ENCODE assay signal across 22 cellular contexts in genomic region chr6:8881663-8882062, GRCh38.
DNase-seq lines count a peak whose midpoint lies in the region; ATAC-seq, FAIRE-seq and TF ChIP-seq lines count a peak whose summit lies in the region.
"Had no signal": no experiment of that assay in that cellular context is flagged by ENCODE, and none has a peak within 500 bp of the region (broad histone marks: within the 10 kb centered on the region; RNA-seq: fewer than 3 reads in every experiment).

No MANE protein-coding gene starts in this region.

- 0 to 1% (median 0%) methylated on average over 1 of the region's 1 CpG for whole genome bisulfite sequencing in adrenal gland, 4 donors
- WGBS in small intestine, 3 donors, result 6 to 48% (median 14%) methylated on average over 1 of the region's 1 CpG

- in situ Hi-C loops in KBM-7 (cut with MboI; ENCODE audit: low pct_unique_long_range_greater_than_20kb, low sequenced_read_pairs), result no loop called here

- peak; percentile 37 to 53 for ATAC-seq in lower lobe of right lung
- ATAC-seq: CD8-positive, alpha-beta T cell; Panc1 had no signal

- TF ChIP-seq POLR2A in NB4 (IDR thresholded peaks at IDR 0.05; ENCODE audit: extremely low read depth, insufficient read length) (no peak), adrenal gland (IDR thresholded peaks at IDR 0.05) (no peak)

- H3K4me3 ChIP-seq in NB4 (ENCODE audit: low read depth, low read length) (no peak overlapping the region), lower lobe of right lung (no peak overlapping the region), adrenal gland (no peak overlapping the region), small intestine (ENCODE audit: low read depth in 1 of 2, low read length in 2 of 2) (no peak overlapping the region)
- H3K4me3 ChIP-seq: BLaER1, GM23248, SJCRH30 had no signal

- no peaks in the 10 kb centered on the region for H3K9me3 ChIP-seq in lower lobe of right lung
- H3K9me3 ChIP-seq in adrenal gland (replicated peaks in 1 of 3), result no peaks in the 10 kb centered on the region
- no peaks in the 10 kb centered on the region for H3K9me3 ChIP-seq in small intestine (ENCODE audit: control insufficient read depth, low read depth)
- H3K9me3 ChIP-seq: BLaER1, SJCRH30 had no signal

- H3K27ac ChIP-seq in lower lobe of right lung (no peak overlapping the region), adrenal gland (no peak overlapping the region), small intestine (ENCODE audit: low read depth in 1 of 2, low read length in 1 of 2) (no peak overlapping the region)
- H3K27ac ChIP-seq: BLaER1, GM23248, SJCRH30 had no signal

- TF ChIP-seq CTCF in NB4 (IDR thresholded peaks at IDR 0.05; ENCODE audit: low read depth, low read length), result no peak
- no peak for TF ChIP-seq CTCF in lower lobe of right lung (IDR thresholded peaks at IDR 0.05)
- TF ChIP-seq CTCF in adrenal gland (IDR thresholded peaks at IDR 0.05), result no peak

- DNase-seq in KBM-7 (peak; percentile 8), NB4 (ENCODE audit: low read depth) (peak; percentile 86), SIG-M5 (lab: John Stamatoyannopoulos, UW) (peak; percentile 41), lower lobe of right lung (no peak), adrenal gland (no peak), activated gamma-delta T cell treated with Interleukin-2 at 50 U/mL for 16 hours (no peak), small intestine (no peak), NCI-H1436 treated with DMSO at 0.1 percent for 48 hours (lab: John Stamatoyannopoulos, UW) (no peak)
- DNase-seq: CD8-positive, alpha-beta T cell; DMS153; GM23248; H9; HFFc6; Karpas-422; NCI-H1105 treated with DMSO at 0.1 percent for 48 hours; NCI-H1694; NCI-H446; NCI-H526; SJCRH30 had no signal

- no peak for FAIRE-seq in small intestine (lab: Jason Lieb, UNC)
- FAIRE-seq: GM12892 had no signal

- H3K36me3 ChIP-seq in lower lobe of right lung, result no peaks in the 10 kb centered on the region
- no peaks in the 10 kb centered on the region for H3K36me3 ChIP-seq in adrenal gland (replicated peaks in 1 of 2)
- H3K36me3 ChIP-seq in small intestine (ENCODE audit: control insufficient read depth in 2 of 2, insufficient read depth in 2 of 2, low read length in 2 of 2), result no peaks in the 10 kb centered on the region
- H3K36me3 ChIP-seq: BLaER1, SJCRH30 had no signal

- H3K27me3 ChIP-seq in lower lobe of right lung (ENCODE audit: low read depth) (no peaks in the 10 kb centered on the region), adrenal gland (no peaks in the 10 kb centered on the region), small intestine (ENCODE audit: control insufficient read depth in 2 of 2, insufficient read depth in 2 of 2, low read length in 2 of 2) (no peaks in the 10 kb centered on the region)
- H3K27me3 ChIP-seq: BLaER1, SJCRH30 had no signal

- H3K4me1 ChIP-seq in lower lobe of right lung (no peaks in the 10 kb centered on the region), adrenal gland (replicated peaks in 1 of 2) (no peaks in the 10 kb centered on the region), small intestine (ENCODE audit: control insufficient read depth in 2 of 2, insufficient read depth in 1 of 2, low read depth in 1 of 2, low read length in 1 of 2) (no peaks in the 10 kb centered on the region)
- H3K4me1 ChIP-seq: BLaER1, SJCRH30 had no signal

- intact Hi-C loops in lower lobe of right lung (cut with DNase I), result no loop called here
- intact Hi-C loops in adrenal gland (cut with DNase I), result no loop called here

Comparison
In these comparisons a context has a peak if more than half of its experiments do, and no peak if none do; other contexts are left out.
1. DNase-seq: peak in KBM-7 (single experiment), NB4 (single experiment) and SIG-M5 (single experiment); none in lower lobe of right lung (single experiment), adrenal gland (0 of 7), activated gamma-delta T cell treated with Interleukin-2 at 50 U/mL for 16 hours (single experiment), small intestine (single experiment) and NCI-H1436 treated with DMSO at 0.1 percent for 48 hours (single experiment).